14 cellular contexts compared by ENCODE assay signal in the genomic region with DNA sequence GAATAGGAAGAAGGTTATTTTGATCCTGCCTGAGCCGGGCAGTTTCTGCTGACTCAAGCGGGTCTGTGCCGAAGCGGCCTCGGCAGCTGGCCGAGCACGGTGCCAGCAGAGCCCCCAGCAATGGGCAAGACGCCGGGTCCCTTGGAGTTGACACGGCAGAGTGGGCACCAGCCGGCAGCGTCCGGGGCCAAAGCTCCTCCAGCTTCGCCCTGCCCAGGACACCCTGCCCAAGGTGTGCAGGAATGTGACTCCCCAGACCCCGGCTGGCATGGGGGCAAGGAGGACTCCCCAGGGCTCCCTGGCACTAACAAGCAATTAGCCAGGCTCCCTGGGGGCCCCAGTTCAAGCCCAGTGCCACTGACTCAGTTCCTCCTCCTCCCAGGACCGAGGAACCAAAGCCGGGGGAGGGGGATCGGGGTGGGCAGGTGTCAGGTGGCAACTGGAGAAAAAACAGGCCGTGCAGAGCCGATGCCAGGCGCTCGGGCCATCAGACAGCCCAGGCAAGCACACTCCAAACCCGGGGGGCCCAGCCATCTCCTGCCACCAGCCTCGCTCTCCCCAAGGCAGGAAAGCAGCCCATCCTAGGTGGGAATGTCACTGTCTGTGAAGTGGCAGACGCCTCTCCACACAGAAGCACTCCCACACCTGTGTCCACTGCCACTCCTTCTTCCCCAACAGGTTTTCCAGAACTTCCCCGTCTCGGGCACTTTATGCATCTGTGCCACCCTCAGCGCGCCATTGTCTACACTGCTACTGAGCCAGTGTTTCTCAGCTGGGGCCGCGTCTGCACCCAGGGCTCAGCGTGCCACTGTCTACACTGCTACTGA. TPM values are rescaled to one million over a fixed set of nuclear protein-coding genes. Genes with fewer than 3 reads are reported as not detected.
A peak's percentile ranks its signal among the peaks of the same experiment; 100 is the strongest.
DNase-seq lines count a peak whose midpoint lies in the region; ATAC-seq and TF ChIP-seq lines count a peak whose summit lies in the region.
"Had no signal": no experiment of that assay in that cellular context is flagged by ENCODE, and none has a peak within 500 bp of the region (broad histone marks: within the 10 kb centered on the region; RNA-seq: fewer than 3 reads in every experiment).

No MANE protein-coding gene starts in this region.

- H3K9me3 Mint-ChIP-seq in activated T-cell treated with anti-CD3 and anti-CD28 coated beads, Interleukin-2, amount 50 U/mL, for 4 hours: no peaks in the 10 kb centered on the region
- peaks cover 0 to 2% of the 10 kb centered on the region in 2 donors for H3K9me3 Mint-ChIP-seq in activated T-cell treated with anti-CD3 and anti-CD28 coated beads, Interleukin-2, amount 50 U/mL, for 72 hours
- H3K9me3 Mint-ChIP-seq in type B pancreatic cell: no peaks in the 10 kb centered on the region
- H3K9me3 Mint-ChIP-seq: natural killer cell treated with Interleukin-12 subunit alpha and Interleukin-12 subunit beta and Interleukin-15 and Interleukin-18, amount 100 ng/mL, for 72 hours had no signal

- TF ChIP-seq CTCF in adrenal gland (IDR thresholded peaks at IDR 0.05): no peak
- no peak for TF ChIP-seq CTCF in type B pancreatic cell (conservative IDR thresholded peaks at IDR 0.05)

- peak; percentile 3 for DNase-seq in activated T-cell treated with anti-CD3 and anti-CD28 coated beads, Interleukin-2, amount 50 U/mL, for 4 hours
- no peak for DNase-seq in activated T-cell treated with anti-CD3 and anti-CD28 coated beads, Interleukin-2, amount 50 U/mL, for 72 hours
- DNase-seq in adrenal gland (peak in 4 of 7 donors; percentile 12 to 49 (median 19)), mesenteric fat pad (ENCODE audit: low spot score) (peak; percentile 87), type B pancreatic cell (ENCODE audit: extremely low spot score, unreplicated experiment) (peak; percentile 64)
- no peak for DNase-seq in stimulated activated CD4-positive, alpha-beta T cell treated with anti-CD3 and anti-CD28 coated beads, Interleukin-2, amount 100 ng/mL, for 24 hours
- DNase-seq: AML-193, GM23248, NCI-H187 had no signal

- H3K27me3 ChIP-seq in adrenal gland: no peaks in the 10 kb centered on the region
- H3K27me3 ChIP-seq: cardiac muscle cell had no signal

- H3K27ac Mint-ChIP-seq in activated T-cell treated with anti-CD3 and anti-CD28 coated beads, Interleukin-2, amount 50 U/mL, for 72 hours: no peak overlapping the region
- H3K27ac Mint-ChIP-seq in type B pancreatic cell: no peak overlapping the region
- H3K27ac Mint-ChIP-seq: natural killer cell treated with Interleukin-12 subunit alpha and Interleukin-12 subunit beta and Interleukin-15 and Interleukin-18, amount 100 ng/mL, for 72 hours; stimulated activated naive CD8-positive, alpha-beta T cell treated with anti-CD3 and anti-CD28 coated beads, Interleukin-15, Interleukin-2, amounts not matched to agents 100 ng/mL and 50 ng/mL, for 24 hours had no signal

- intact Hi-C loops in adrenal gland (cut with DNase I): no loop called here

- H3K9me3 ChIP-seq in adrenal gland (replicated peaks in 1 of 3): no peaks in the 10 kb centered on the region

- no peak overlapping the region for H3K27ac ChIP-seq in adrenal gland
- H3K27ac ChIP-seq: cardiac muscle cell, GM23248 had no signal

- TF ChIP-seq POLR2A in adrenal gland (IDR thresholded peaks at IDR 0.05): no peak

- peaks cover 16% of the 10 kb centered on the region for H3K4me1 Mint-ChIP-seq in activated T-cell treated with anti-CD3 and anti-CD28 coated beads, Interleukin-2, amount 50 U/mL, for 4 hours (ENCODE audit: low read depth)
- H3K4me1 Mint-ChIP-seq in activated T-cell treated with anti-CD3 and anti-CD28 coated beads, Interleukin-2, amount 50 U/mL, for 72 hours (ENCODE audit: low read depth): peaks cover 10% of the 10 kb centered on the region
- H3K4me1 Mint-ChIP-seq in type B pancreatic cell (ENCODE audit: unreplicated experiment): no peaks in the 10 kb centered on the region

- no peaks in the 10 kb centered on the region for H3K4me1 ChIP-seq in adrenal gland (replicated peaks in 1 of 2)

- no peak for ATAC-seq in activated T-cell treated with anti-CD3 and anti-CD28 coated beads, Interleukin-2, amount 50 U/mL, for 4 hours
- ATAC-seq in activated T-cell treated with anti-CD3 and anti-CD28 coated beads, Interleukin-2, amount 50 U/mL, for 72 hours (replicated peaks in 1 of 2): no peak
- no peak for ATAC-seq in GM21390 (IDR thresholded peaks at IDR 0.05; ENCODE audit: unreplicated experiment)
- no peak for ATAC-seq in HG02970 (IDR thresholded peaks at IDR 0.05; ENCODE audit: low FRiP score, unreplicated experiment)
- ATAC-seq: natural killer cell treated with Interleukin-12 subunit alpha and Interleukin-12 subunit beta and Interleukin-15 and Interleukin-18, amount 100 ng/mL, for 72 hours had no signal

- no peak overlapping the region for H3K4me3 ChIP-seq in adrenal gland
- H3K4me3 ChIP-seq: cardiac muscle cell, GM23248 had no signal

- H3K4me3 Mint-ChIP-seq in activated T-cell treated with anti-CD3 and anti-CD28 coated beads, Interleukin-2, amount 50 U/mL, for 4 hours: no peak overlapping the region
- H3K4me3 Mint-ChIP-seq in activated T-cell treated with anti-CD3 and anti-CD28 coated beads, Interleukin-2, amount 50 U/mL, for 72 hours: no peak overlapping the region
- no peak overlapping the region for H3K4me3 Mint-ChIP-seq in type B pancreatic cell
- H3K4me3 Mint-ChIP-seq: natural killer cell treated with Interleukin-12 subunit alpha and Interleukin-12 subunit beta and Interleukin-15 and Interleukin-18, amount 100 ng/mL, for 72 hours; stimulated activated naive CD8-positive, alpha-beta T cell treated with anti-CD3 and anti-CD28 coated beads, Interleukin-15, Interleukin-2, amounts not matched to agents 100 ng/mL and 50 ng/mL, for 24 hours had no signal

- H3K27me3 Mint-ChIP-seq in activated T-cell treated with anti-CD3 and anti-CD28 coated beads, Interleukin-2, amount 50 U/mL, for 4 hours (ENCODE audit: low read depth): no peaks in the 10 kb centered on the region
- no peaks in the 10 kb centered on the region for H3K27me3 Mint-ChIP-seq in activated T-cell treated with anti-CD3 and anti-CD28 coated beads, Interleukin-2, amount 50 U/mL, for 72 hours (ENCODE audit: low read depth)
- no peaks in the 10 kb centered on the region for H3K27me3 Mint-ChIP-seq in type B pancreatic cell
- H3K27me3 Mint-ChIP-seq: stimulated activated naive CD8-positive, alpha-beta T cell treated with anti-CD3 and anti-CD28 coated beads, Interleukin-15, Interleukin-2, amounts not matched to agents 100 ng/mL and 50 ng/mL, for 24 hours had no signal

- H3K36me3 ChIP-seq in adrenal gland (replicated peaks in 1 of 2): peaks cover 0 to 10% of the 10 kb centered on the region in 2 donors
- H3K36me3 ChIP-seq: cardiac muscle cell had no signal

- peaks cover 2% of the 10 kb centered on the region for H3K36me3 Mint-ChIP-seq in activated T-cell treated with anti-CD3 and anti-CD28 coated beads, Interleukin-2, amount 50 U/mL, for 4 hours (ENCODE audit: insufficient read depth)
- H3K36me3 Mint-ChIP-seq in activated T-cell treated with anti-CD3 and anti-CD28 coated beads, Interleukin-2, amount 50 U/mL, for 72 hours (ENCODE audit: insufficient read depth in 2 of 2): no peaks in the 10 kb centered on the region
- H3K36me3 Mint-ChIP-seq in type B pancreatic cell: no peaks in the 10 kb centered on the region
- H3K36me3 Mint-ChIP-seq: natural killer cell treated with Interleukin-12 subunit alpha and Interleukin-12 subunit beta and Interleukin-15 and Interleukin-18, amount 100 ng/mL, for 72 hours had no signal

- WGBS in adrenal gland, 4 donors: 78 to 89% (median 81%) methylated on average over 25 to 32 of the region's 32 CpGs

RNA-seq across cellular contexts. Expression of a gene that starts 41.2 kb away (rescaled TPM):
- under 1 TPM in 2 of 3 donors, not detected in 1; 0.13 to 0.27 TPM for total RNA-seq in activated T-cell treated with anti-CD3 and anti-CD28 coated beads, Interleukin-2, amount 50 U/mL, for 4 hours
- 1 to 10 TPM in 1 of 2 donors, under 1 TPM in 1; 0.70 to 1.6 TPM for total RNA-seq in activated T-cell treated with anti-CD3 and anti-CD28 coated beads, Interleukin-2, amount 50 U/mL, for 72 hours
- 1 to 10 TPM in 1 of 8 donors, under 1 TPM in 5, not detected in 2; 0.14 to 1.8 (median 0.59) TPM for total RNA-seq in adrenal gland
- 1 to 10 TPM in 1 of 3 donors, under 1 TPM in 2; 0.67 to 2.9 (median 0.82) TPM for polyA plus RNA-seq in adrenal gland
- total RNA-seq in mesenteric fat pad: 0.26 TPM
- total RNA-seq in type B pancreatic cell (ENCODE audit: low replicate concordance): not detected in 2 replicates
- total RNA-seq: cardiac muscle cell, GM23248 had no signal
- polyA plus RNA-seq: cardiac muscle cell, GM23248 had no signal

RNA-seq across cellular contexts. Expression of a gene that starts 48.4 kb away (rescaled TPM):
- total RNA-seq in activated T-cell treated with anti-CD3 and anti-CD28 coated beads, Interleukin-2, amount 50 U/mL, for 4 hours: 1 to 10 TPM; 4.3 to 7.4 (median 5.6) TPM
- 1 to 10 TPM; 4.3 to 4.6 TPM for total RNA-seq in activated T-cell treated with anti-CD3 and anti-CD28 coated beads, Interleukin-2, amount 50 U/mL, for 72 hours
- total RNA-seq in adrenal gland (10 to 100 TPM in 4 of 8 donors, 1 to 10 TPM in 4; 3.4 to 36.0 (median 10.0) TPM), mesenteric fat pad (90.0 TPM), type B pancreatic cell (ENCODE audit: low replicate concordance) (4.3 and 8.8 TPM in 2 replicates)
- 10 to 100 TPM in 2 of 3 donors, 1 to 10 TPM in 1; 9.5 to 13.2 (median 11.1) TPM for polyA plus RNA-seq in adrenal gland

Comparison
In these comparisons a context has a peak if more than half of its experiments do, and no peak if none do; other contexts are left out.
1. DNase-seq: peak in activated T-cell treated with anti-CD3 and anti-CD28 coated beads, Interleukin-2, amount 50 U/mL, for 4 hours (single experiment), adrenal gland (4 of 7), mesenteric fat pad (single experiment) and type B pancreatic cell (single experiment); none in activated T-cell treated with anti-CD3 and anti-CD28 coated beads, Interleukin-2, amount 50 U/mL, for 72 hours (0 of 2) and stimulated activated CD4-positive, alpha-beta T cell treated with anti-CD3 and anti-CD28 coated beads, Interleukin-2, amount 100 ng/mL, for 24 hours (0 of 2).